ENCODE assay signal across 18 cellular contexts in the genomic region with DNA sequence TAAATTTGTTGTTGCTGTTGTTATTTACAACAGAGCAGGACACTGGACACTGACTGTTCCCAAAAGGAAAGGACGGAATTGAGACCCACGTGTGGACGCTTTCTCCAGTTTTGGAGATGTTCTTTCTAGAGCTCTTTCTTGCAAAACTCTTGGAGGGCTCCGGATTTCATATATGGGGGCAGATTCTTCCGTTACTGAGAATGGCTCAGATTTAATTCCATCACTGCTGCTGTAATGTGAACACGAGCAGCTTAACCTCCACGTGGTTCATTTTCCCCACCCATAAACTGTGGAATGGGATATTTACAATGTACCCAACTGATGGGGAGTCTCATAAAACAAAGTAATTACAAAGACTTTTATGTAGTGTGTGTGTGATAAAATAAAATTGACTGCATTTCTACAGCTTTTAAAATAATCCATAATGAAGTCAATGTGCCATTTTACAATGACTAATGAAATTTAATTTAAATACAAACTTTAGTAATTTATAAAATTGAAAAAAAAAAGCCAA.
"Had no signal": no experiment of that assay in that cellular context is flagged by ENCODE, and none has a peak within 500 bp of the region (broad histone marks: within the 10 kb centered on the region; RNA-seq: fewer than 3 reads in every experiment).

No MANE protein-coding gene starts in this region.

- H3K36me3 Mint-ChIP-seq: memory B cell, mesothelial cell of epicardium, natural killer cell had no signal

- H3K4me3 Mint-ChIP-seq: immature natural killer cell, memory B cell, mesothelial cell of epicardium, natural killer cell had no signal

- H3K27ac Mint-ChIP-seq: immature natural killer cell, memory B cell, mesothelial cell of epicardium, natural killer cell had no signal

- H3K9me3 ChIP-seq: esophagus muscularis mucosa, gastroesophageal sphincter, left ventricle myocardium inferior, lower lobe of right lung, spleen, stomach had no signal

- H3K36me3 ChIP-seq: esophagus muscularis mucosa, gastroesophageal sphincter, left ventricle myocardium inferior, lower lobe of right lung, spleen, stomach had no signal

- DNase-seq: effector memory CD4-positive, alpha-beta T cell; foreskin fibroblast; immature natural killer cell; left ventricle myocardium inferior; lower lobe of right lung; natural killer cell; spleen; stimulated activated CD4-positive, alpha-beta T cell treated with anti-CD3 and anti-CD28 coated beads, Interleukin-15, amount 100 ng/mL, for 24 hours; stimulated activated CD4-positive, alpha-beta T cell treated with anti-CD3 and anti-CD28 coated beads, Interleukin-2, amount 100 ng/mL, for 24 hours; stimulated activated naive CD4-positive, alpha-beta T cell; stomach; trophoblast cell had no signal

- H3K27ac ChIP-seq: epithelial cell of prostate, left ventricle myocardium inferior, lower lobe of right lung, spleen had no signal

- H3K4me3 ChIP-seq: esophagus muscularis mucosa, gastroesophageal sphincter, lower lobe of right lung, spleen, stomach had no signal

- H3K27me3 ChIP-seq: esophagus muscularis mucosa, gastroesophageal sphincter had no signal

- H3K4me1 Mint-ChIP-seq: immature natural killer cell, memory B cell, natural killer cell had no signal

- ATAC-seq: natural killer cell, sciatic nerve had no signal

- H3K4me1 ChIP-seq: lower lobe of right lung, spleen had no signal
